In genomic region chr7:100051611-100052010, GRCh38 we compare ENCODE assay signal across 23 cellular contexts. TPM values are rescaled to one million over a fixed set of nuclear protein-coding genes. Genes with fewer than 3 reads are reported as not detected.
DNase-seq lines count a peak whose midpoint lies in the region; ATAC-seq lines count a peak whose summit lies in the region.
"Had no signal": no experiment of that assay in that cellular context is flagged by ENCODE, and none has a peak within 500 bp of the region (broad histone marks: within the 10 kb centered on the region; RNA-seq: fewer than 3 reads in every experiment).

No MANE protein-coding gene starts in this region.

- H3K27ac Mint-ChIP-seq in T-helper 17 cell: no peak overlapping the region
- peak overlapping the region in 1 of 2 donors; percentile 51 for H3K27ac Mint-ChIP-seq in effector memory CD8-positive, alpha-beta T cell
- H3K27ac Mint-ChIP-seq: dendritic cell treated with granulocyte-macrophage colony-stimulating factor and Interleukin-4, amounts not matched to agents 40 ng/mL and 50 ng/mL, for 4 days had no signal

- no peak for DNase-seq in activated T-cell treated with anti-CD3 and anti-CD28 coated beads, Interleukin-2, amount 50 U/mL, for 4 hours
- no peak for DNase-seq in activated T-cell treated with anti-CD3 and anti-CD28 coated beads for 4 hours
- DNase-seq in T-helper 17 cell: no peak
- no peak for DNase-seq in effector memory CD8-positive, alpha-beta T cell
- peak; percentile 25 for DNase-seq in pons (ENCODE audit: low spot score)
- no peak for DNase-seq in amygdala (lab: John Stamatoyannopoulos, UW)
- DNase-seq: Calu3, GDM1, head of caudate nucleus, NCI-H1105, NCI-H2171, NCI-H82, RPMI8226, spleen, stomach, uterus, WERI-Rb-1 had no signal

- H3K9me3 Mint-ChIP-seq in activated T-cell treated with anti-CD3 and anti-CD28 coated beads, Interleukin-2, amount 50 U/mL, for 4 hours: no peaks in the 10 kb centered on the region
- H3K9me3 Mint-ChIP-seq in effector memory CD8-positive, alpha-beta T cell: no peaks in the 10 kb centered on the region
- H3K9me3 Mint-ChIP-seq: dendritic cell treated with granulocyte-macrophage colony-stimulating factor and Interleukin-4, amounts not matched to agents 40 ng/mL and 50 ng/mL, for 4 days had no signal

- H3K9me3 ChIP-seq in T-helper 17 cell (ENCODE audit: control insufficient read depth, low read length, poor library complexity, severe bottlenecking): no peaks in the 10 kb centered on the region
- H3K9me3 ChIP-seq: ascending aorta, esophagus muscularis mucosa, prostate gland, spleen, stomach, uterus had no signal

- no peaks in the 10 kb centered on the region for H3K36me3 Mint-ChIP-seq in activated T-cell treated with anti-CD3 and anti-CD28 coated beads, Interleukin-2, amount 50 U/mL, for 4 hours (ENCODE audit: insufficient read depth)
- H3K36me3 Mint-ChIP-seq in T-helper 17 cell (ENCODE audit: low read depth): no peaks in the 10 kb centered on the region
- peaks cover 20% of the 10 kb centered on the region for H3K36me3 Mint-ChIP-seq in effector memory CD8-positive, alpha-beta T cell (ENCODE audit: insufficient read depth)

- peak overlapping the region; percentile 14 for H3K4me3 Mint-ChIP-seq in activated T-cell treated with anti-CD3 and anti-CD28 coated beads, Interleukin-2, amount 50 U/mL, for 4 hours
- H3K4me3 Mint-ChIP-seq in T-helper 17 cell: peak overlapping the region; percentile 62
- H3K4me3 Mint-ChIP-seq in effector memory CD8-positive, alpha-beta T cell: peak overlapping the region; percentile 14 to 20
- H3K4me3 Mint-ChIP-seq: dendritic cell treated with granulocyte-macrophage colony-stimulating factor and Interleukin-4, amounts not matched to agents 40 ng/mL and 50 ng/mL, for 4 days had no signal

- H3K4me1 Mint-ChIP-seq in activated T-cell treated with anti-CD3 and anti-CD28 coated beads, Interleukin-2, amount 50 U/mL, for 4 hours (ENCODE audit: low read depth): peaks cover 11% of the 10 kb centered on the region
- peaks cover 14% of the 10 kb centered on the region for H3K4me1 Mint-ChIP-seq in T-helper 17 cell
- H3K4me1 Mint-ChIP-seq in effector memory CD8-positive, alpha-beta T cell (ENCODE audit: low read depth in 2 of 2): peaks cover 7% of the 10 kb centered on the region in 2 donors

- no peaks in the 10 kb centered on the region for H3K27me3 Mint-ChIP-seq in activated T-cell treated with anti-CD3 and anti-CD28 coated beads, Interleukin-2, amount 50 U/mL, for 4 hours (ENCODE audit: low read depth)
- no peaks in the 10 kb centered on the region for H3K27me3 Mint-ChIP-seq in T-helper 17 cell
- H3K27me3 Mint-ChIP-seq in effector memory CD8-positive, alpha-beta T cell: no peaks in the 10 kb centered on the region
- H3K27me3 Mint-ChIP-seq: dendritic cell treated with granulocyte-macrophage colony-stimulating factor and Interleukin-4, amounts not matched to agents 40 ng/mL and 50 ng/mL, for 4 days had no signal

- no peak for ATAC-seq in activated T-cell treated with anti-CD3 and anti-CD28 coated beads, Interleukin-2, amount 50 U/mL, for 4 hours
- no peak for ATAC-seq in T-helper 17 cell
- ATAC-seq in effector memory CD8-positive, alpha-beta T cell (replicated peaks): no peak
- ATAC-seq in HG02623 (IDR thresholded peaks at IDR 0.05; ENCODE audit: unreplicated experiment): no peak
- ATAC-seq in GM19328 (IDR thresholded peaks at IDR 0.05; ENCODE audit: unreplicated experiment): no peak

RNA-seq across cellular contexts. Expression of gene ZSCAN21, which starts 2.0 kb away (rescaled TPM):
- 1 to 10 TPM; 8.5 to 9.9 (median 9.4) TPM for total RNA-seq in activated T-cell treated with anti-CD3 and anti-CD28 coated beads, Interleukin-2, amount 50 U/mL, for 4 hours
- total RNA-seq in T-helper 17 cell: 1 to 10 TPM; 4.2 to 5.2 TPM

RNA-seq across cellular contexts. Expression of gene ZNF3, which starts 29.9 kb away (rescaled TPM):
- 10 to 100 TPM; 18.8 to 21.8 (median 21.6) TPM for total RNA-seq in activated T-cell treated with anti-CD3 and anti-CD28 coated beads, Interleukin-2, amount 50 U/mL, for 4 hours
- 10 to 100 TPM; 42.3 to 45.2 TPM for total RNA-seq in T-helper 17 cell

RNA-seq across cellular contexts. Expression of gene ZKSCAN1, which starts 36.2 kb away (rescaled TPM):
- 10 to 100 TPM; 30.9 to 32.8 (median 32.3) TPM for total RNA-seq in activated T-cell treated with anti-CD3 and anti-CD28 coated beads, Interleukin-2, amount 50 U/mL, for 4 hours
- 10 to 100 TPM; 51.1 to 58.6 TPM for total RNA-seq in T-helper 17 cell

RNA-seq across cellular contexts. Expression of gene COPS6, which starts 37.2 kb away (rescaled TPM):
- 100 to 1,000 TPM; 105 to 120 (median 112) TPM for total RNA-seq in activated T-cell treated with anti-CD3 and anti-CD28 coated beads, Interleukin-2, amount 50 U/mL, for 4 hours
- total RNA-seq in T-helper 17 cell: 10 to 100 TPM; 62.5 to 64.7 TPM

RNA-seq across cellular contexts. Expression of gene MCM7, which starts 49.6 kb away (rescaled TPM):
- 100 to 1,000 TPM; 471 to 592 (median 521) TPM for total RNA-seq in activated T-cell treated with anti-CD3 and anti-CD28 coated beads, Interleukin-2, amount 50 U/mL, for 4 hours
- total RNA-seq in T-helper 17 cell: 100 to 1,000 TPM; 111 to 119 TPM
